ENCODE assay signal across 19 cellular contexts in the genomic region with DNA sequence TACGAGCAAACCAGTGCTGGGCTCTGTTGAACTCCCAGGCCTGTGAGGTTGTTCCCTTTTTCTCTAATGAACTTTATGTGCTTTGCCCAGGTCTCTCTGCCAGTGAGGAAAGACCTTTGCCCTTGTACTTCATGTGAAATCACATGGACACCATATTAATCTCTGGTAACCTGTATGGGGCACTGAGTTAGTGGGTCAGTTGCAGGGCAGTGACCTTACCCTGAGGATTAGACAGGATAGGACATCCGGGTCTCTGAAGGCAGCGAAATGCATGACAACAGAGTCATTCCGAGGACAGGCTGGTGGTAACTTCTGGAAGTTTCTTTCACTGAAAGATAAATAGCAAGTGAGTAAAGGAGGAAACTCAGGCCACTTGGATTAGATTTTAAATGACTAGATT.
DNase-seq lines count a peak whose midpoint lies in the region; ATAC-seq, FAIRE-seq and TF ChIP-seq lines count a peak whose summit lies in the region.
"Had no signal": no experiment of that assay in that cellular context is flagged by ENCODE, and none has a peak within 500 bp of the region (broad histone marks: within the 10 kb centered on the region; RNA-seq: fewer than 3 reads in every experiment).

No MANE protein-coding gene starts in this region.

- no peak for ATAC-seq in right cardiac atrium
- no peak for ATAC-seq in Right ventricle myocardium superior (ENCODE audit: poor library complexity)
- ATAC-seq in aorta (ENCODE audit: low FRiP score): no peak
- ATAC-seq in GM21528 (IDR thresholded peaks at IDR 0.05; ENCODE audit: low FRiP score, unreplicated experiment): no peak
- ATAC-seq: PC-3 had no signal

- TF ChIP-seq POLR2A in spleen (IDR thresholded peaks at IDR 0.05): no peak

- WGBS in right cardiac atrium: 89% methylated on average over 4 of the region's 4 CpGs
- 74 to 90% (median 79%) methylated on average over 4 of the region's 4 CpGs for WGBS in spleen, 5 donors
- 85 to 88% methylated on average over 4 of the region's 4 CpGs for WGBS in aorta, 2 donors

- H3K4me1 ChIP-seq in right cardiac atrium (ENCODE audit: control insufficient read depth, insufficient read depth, low read length): peaks cover 72% of the 10 kb centered on the region
- H3K4me1 ChIP-seq in kidney (ENCODE audit: control insufficient read depth in 1 of 2, insufficient read depth in 1 of 2, low read depth in 1 of 2, low read length in 2 of 2): peaks cover 40 to 43% of the 10 kb centered on the region in 2 donors
- peaks cover 4 to 100% (median 69%) of the 10 kb centered on the region in 6 donors for H3K4me1 ChIP-seq in spleen
- H3K4me1 ChIP-seq in aorta (ENCODE audit: control insufficient read depth in 1 of 2, insufficient read depth in 2 of 2, low read length in 2 of 2): peaks cover 17 to 28% of the 10 kb centered on the region in 2 donors
- H3K4me1 ChIP-seq: colonic mucosa had no signal

- peaks cover 0 to 6% of the 10 kb centered on the region in 2 donors for H3K36me3 ChIP-seq in kidney (ENCODE audit: control insufficient read depth in 1 of 2, insufficient read depth in 2 of 2, low read length in 2 of 2)
- H3K36me3 ChIP-seq in spleen: peaks cover 0 to 26% (median 3%) of the 10 kb centered on the region in 6 donors
- H3K36me3 ChIP-seq in aorta (ENCODE audit: control insufficient read depth in 1 of 2, insufficient read depth in 2 of 2, low read length in 1 of 2): peaks cover 0 to 7% of the 10 kb centered on the region in 2 donors
- H3K36me3 ChIP-seq: colonic mucosa had no signal

- no peak overlapping the region for H3K9ac ChIP-seq in kidney (ENCODE audit: low read length in 2 of 2)

- no peak for FAIRE-seq in kidney (lab: Jason Lieb, UNC)
- FAIRE-seq: astrocyte, endothelial cell of umbilical vein, TTC549 had no signal

- H3K27me3 ChIP-seq in right cardiac atrium (ENCODE audit: control insufficient read depth, insufficient read depth): no peaks in the 10 kb centered on the region
- H3K27me3 ChIP-seq in spleen (replicated peaks in 1 of 7): no peaks in the 10 kb centered on the region
- no peaks in the 10 kb centered on the region for H3K27me3 ChIP-seq in aorta (ENCODE audit: control insufficient read depth in 1 of 2, insufficient read depth in 2 of 2, low read length in 1 of 2)
- H3K27me3 ChIP-seq: colonic mucosa had no signal

- no peak for DNase-seq in right cardiac atrium
- no peak for DNase-seq in Right ventricle myocardium superior
- DNase-seq in kidney: no peak
- no peak for DNase-seq in spleen
- no peak for DNase-seq in aorta
- no peak for DNase-seq in KG1 (lab: John Stamatoyannopoulos, UW)
- no peak for DNase-seq in NCI-H2081 (lab: John Stamatoyannopoulos, UW)
- DNase-seq: activated CD4-positive, alpha-beta T cell treated with anti-CD3 and anti-CD28 coated beads, Interleukin-2, amount 10 ng/mL, durations not matched to agents 7 days and 5 days; activated naive CD4-positive, alpha-beta T cell; CD4-positive, alpha-beta memory T cell; colonic mucosa; NCI-H1092 treated with DMSO at 0.1 percent for 48 hours; NCI-H748 treated with DMSO at 0.1 percent for 48 hours; PC-3; trophoblast cell had no signal

- H3K4me3 ChIP-seq in right cardiac atrium (ENCODE audit: low read length) (no peak overlapping the region), kidney (ENCODE audit: low read length in 2 of 2) (no peak overlapping the region), spleen (no peak overlapping the region), aorta (ENCODE audit: low read length in 2 of 2) (no peak overlapping the region)
- H3K4me3 ChIP-seq: colonic mucosa had no signal

- H3K9me3 ChIP-seq in right cardiac atrium (ENCODE audit: control insufficient read depth, low read length): no peaks in the 10 kb centered on the region
- no peaks in the 10 kb centered on the region for H3K9me3 ChIP-seq in kidney (ENCODE audit: control insufficient read depth in 1 of 2, low read length in 2 of 2)
- no peaks in the 10 kb centered on the region for H3K9me3 ChIP-seq in spleen
- H3K9me3 ChIP-seq in aorta (ENCODE audit: control insufficient read depth, low read length): no peaks in the 10 kb centered on the region
- H3K9me3 ChIP-seq: colonic mucosa had no signal

- peak overlapping the region; percentile 64 for H3K27ac ChIP-seq in right cardiac atrium (ENCODE audit: low read length)
- H3K27ac ChIP-seq in kidney (ENCODE audit: low read depth in 2 of 2, low read length in 2 of 2): peak overlapping the region; percentile 38 to 84
- H3K27ac ChIP-seq in spleen: peak overlapping the region in 5 of 8 donors; percentile 3 to 92 (median 89)
- peak overlapping the region; percentile 44 to 64 for H3K27ac ChIP-seq in aorta (ENCODE audit: low read depth in 1 of 2, low read length in 2 of 2)
- H3K27ac ChIP-seq: colonic mucosa had no signal

- intact Hi-C loops in right cardiac atrium (cut with DNase I): no loop called here
- intact Hi-C loops in Right ventricle myocardium superior (cut with DNase I): no loop called here
- intact Hi-C loops in kidney (cut with DNase I): no loop called here
- intact Hi-C loops in spleen (cut with DNase I; ENCODE audit: low total_unique reads): no loop called here
- intact Hi-C loops in aorta (cut with DNase I): no loop called here

- TF ChIP-seq CTCF in kidney (IDR thresholded peaks at IDR 0.05; ENCODE audit: borderline replicate concordance, extremely low read depth, insufficient read depth) (no peak), spleen (IDR thresholded peaks at IDR 0.05 in 8 of 11, conservative IDR thresholded peaks at IDR 0.05 in 3 of 11) (no peak)
